Comparison of ENCODE assay signal across 9 cellular contexts in genomic region chr10:93916257-93917063, GRCh38. TPM values are rescaled to one million over a fixed set of nuclear protein-coding genes. Genes with fewer than 3 reads are reported as not detected.
DNase-seq lines count a peak whose midpoint lies in the region; ATAC-seq and FAIRE-seq lines count a peak whose summit lies in the region.
"Had no signal": no experiment of that assay in that cellular context is flagged by ENCODE, and none has a peak within 500 bp of the region (broad histone marks: within the 10 kb centered on the region; RNA-seq: fewer than 3 reads in every experiment).

No MANE protein-coding gene starts in this region.

- H3K27me3 ChIP-seq in neuronal stem cell (ENCODE audit: control insufficient read depth in 3 of 3, insufficient read depth in 3 of 3, low read depth in 1 of 3, low read length in 3 of 3): no peaks in the 10 kb centered on the region
- H3K27me3 ChIP-seq: BLaER1 had no signal

- H3K27ac ChIP-seq in neuronal stem cell (replicated peaks; ENCODE audit: low read length): no peak overlapping the region
- H3K27ac ChIP-seq: BLaER1 had no signal

- ATAC-seq in HG03097 (IDR thresholded peaks at IDR 0.05; ENCODE audit: low FRiP score, unreplicated experiment): no peak

- FAIRE-seq in endometrium (lab: Jason Lieb, UNC): peak; percentile 70

- no peak overlapping the region for H3K14ac ChIP-seq in neuronal stem cell (ENCODE audit: low read length)

- no peak overlapping the region for H2AK5ac ChIP-seq in neuronal stem cell (ENCODE audit: low read depth, low read length)

- no peak overlapping the region for H3K23ac ChIP-seq in neuronal stem cell (ENCODE audit: low read depth, low read length, poor library complexity)

- peak overlapping the region; percentile 16 for H2AFZ ChIP-seq in neuronal stem cell (ENCODE audit: low read length)

- no peak overlapping the region for H4K8ac ChIP-seq in neuronal stem cell (ENCODE audit: low read depth, low read length)

- H3K4ac ChIP-seq in neuronal stem cell (ENCODE audit: low read length): no peak overlapping the region

- no peak overlapping the region for H2BK5ac ChIP-seq in neuronal stem cell (ENCODE audit: low read length)

- H3K4me1 ChIP-seq in neuronal stem cell (ENCODE audit: control insufficient read depth in 2 of 2, insufficient read depth in 1 of 2, low read depth in 1 of 2, low read length in 2 of 2): no peaks in the 10 kb centered on the region

- no peak overlapping the region for H2BK12ac ChIP-seq in neuronal stem cell (ENCODE audit: low read length)

- no peak overlapping the region for H2BK15ac ChIP-seq in neuronal stem cell (ENCODE audit: low read length)

- no peaks in the 10 kb centered on the region for H3K79me1 ChIP-seq in neuronal stem cell (ENCODE audit: low read depth, low read length)

- no peak overlapping the region for H4K91ac ChIP-seq in neuronal stem cell (ENCODE audit: low read depth, low read length, poor library complexity)

- H3K18ac ChIP-seq in neuronal stem cell (ENCODE audit: low read length): no peak overlapping the region

- peaks cover 0 to 2% of the 10 kb centered on the region in 2 donors for H3K36me3 ChIP-seq in neuronal stem cell (replicated peaks in 1 of 2; ENCODE audit: control insufficient read depth in 2 of 2, insufficient read depth in 2 of 2, low read length in 2 of 2)
- H3K36me3 ChIP-seq: BLaER1 had no signal

- H3K4me2 ChIP-seq in neuronal stem cell (ENCODE audit: insufficient read depth, low read length, poor library complexity, severe bottlenecking): no peak overlapping the region
- H3K4me2 ChIP-seq: BLaER1 had no signal

- H3K9me3 ChIP-seq in neuronal stem cell (replicated peaks in 1 of 2; ENCODE audit: control insufficient read depth in 2 of 2, insufficient read depth in 1 of 2, low read depth in 1 of 2, low read length in 2 of 2): no peaks in the 10 kb centered on the region
- H3K9me3 ChIP-seq: BLaER1 had no signal

- DNase-seq in NCI-H1105 treated with DMSO at 0.1 percent for 48 hours (lab: John Stamatoyannopoulos, UW): peak; percentile 57
- no peak for DNase-seq in NCI-H1105 (lab: John Stamatoyannopoulos, UW)
- DNase-seq in NCI-H69 (lab: John Stamatoyannopoulos, UW): peak; percentile 46
- no peak for DNase-seq in neuronal stem cell (ENCODE audit: low spot score)
- DNase-seq in DMS79 (lab: John Stamatoyannopoulos, UW): no peak
- no peak for DNase-seq in stimulated activated CD4-positive, alpha-beta T cell treated with anti-CD3 and anti-CD28 coated beads, Interleukin-1b, Interleukin-23, amount 100 ng/mL, for 48 hours

- no CpG with 5 or more reads among the region's 8 CpGs for WGBS in neuronal stem cell (ENCODE audit: extremely low coverage in 2 of 2, insufficient read length in 2 of 2, insufficient replicate concordance in 1 of 2), 2 donors

- H2BK120ac ChIP-seq in neuronal stem cell (ENCODE audit: low read depth, low read length): no peak overlapping the region

- H3K4me3 ChIP-seq in neuronal stem cell (ENCODE audit: low read length in 2 of 2): no peak overlapping the region
- H3K4me3 ChIP-seq: BLaER1 had no signal

- no peak overlapping the region for H3K9ac ChIP-seq in neuronal stem cell (ENCODE audit: low read depth, low read length, poor library complexity)
- H3K9ac ChIP-seq: BLaER1 had no signal

RNA-seq across cellular contexts. Expression of gene SLC35G1, which starts 22.7 kb away (rescaled TPM):
- 10.9 TPM for polyA plus RNA-seq in neuronal stem cell (2013, experiment 1 of 2)
- 11.4 TPM for polyA plus RNA-seq in neuronal stem cell (2013, experiment 2 of 2)

Comparison
In these comparisons a context has a peak if more than half of its experiments do, and no peak if none do; other contexts are left out.
1. DNase-seq: peak in NCI-H1105 treated with DMSO at 0.1 percent for 48 hours (single experiment) and NCI-H69 (single experiment); none in NCI-H1105 (single experiment), neuronal stem cell (single experiment), DMS79 (single experiment) and stimulated activated CD4-positive, alpha-beta T cell treated with anti-CD3 and anti-CD28 coated beads, Interleukin-1b, Interleukin-23, amount 100 ng/mL, for 48 hours (single experiment).